ENCODE assay signal across 8 cellular contexts in the genomic region with DNA sequence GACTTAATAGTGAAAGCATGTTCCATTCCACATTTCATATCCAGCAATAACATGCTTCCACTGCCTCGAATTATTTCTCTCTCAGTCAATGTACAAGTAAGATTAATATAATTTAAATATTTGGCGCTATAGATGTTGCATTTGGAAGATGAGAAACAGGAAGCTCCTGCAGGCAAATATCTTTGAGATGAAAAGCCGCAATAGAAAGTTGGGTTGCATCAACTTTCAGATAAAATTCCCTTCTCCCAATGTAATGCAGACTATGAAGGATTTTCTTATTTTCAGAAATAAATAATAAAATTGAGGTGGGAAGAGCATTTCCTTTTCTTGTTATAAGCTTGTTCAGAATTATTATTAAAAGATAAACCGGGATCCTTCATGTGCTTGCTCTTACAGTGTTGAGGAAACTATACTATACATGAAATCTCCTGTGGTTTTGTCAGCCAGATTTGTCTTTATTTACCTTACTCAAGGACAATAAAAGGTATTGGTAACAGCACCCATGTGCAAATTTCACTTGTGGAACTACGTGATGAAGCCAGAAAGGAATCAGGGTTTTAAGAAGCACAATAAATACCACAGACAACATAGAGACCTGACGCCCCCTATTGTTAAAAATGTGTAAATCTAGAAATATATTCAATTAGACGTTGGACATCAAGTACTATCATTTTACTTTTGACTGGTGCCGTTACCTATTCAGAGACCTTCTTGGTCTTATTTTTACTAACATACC.
A peak's percentile ranks its signal among the peaks of the same experiment; 100 is the strongest.
DNase-seq lines count a peak whose midpoint lies in the region; ATAC-seq and TF ChIP-seq lines count a peak whose summit lies in the region.

No MANE protein-coding gene starts in this region.

- no peaks in the 10 kb centered on the region for H3K36me3 ChIP-seq in kidney epithelial cell (ENCODE audit: control insufficient read depth, insufficient read depth, low read length)

- no peak overlapping the region for H3K4me3 ChIP-seq in kidney epithelial cell (ENCODE audit: low read depth, low read length)

- H3K27me3 ChIP-seq in kidney epithelial cell (ENCODE audit: control insufficient read depth, insufficient read depth, low read length) = no peaks in the 10 kb centered on the region

- peak; percentile 39 for TF ChIP-seq CTCF in kidney epithelial cell (IDR thresholded peaks at IDR 0.05; ENCODE audit: insufficient read depth, low read length, poor library complexity, severe bottlenecking)

- ATAC-seq in HG02885 (IDR thresholded peaks at IDR 0.05; ENCODE audit: poor library complexity, unreplicated experiment) (peak; percentile 51), HG03565 (IDR thresholded peaks at IDR 0.05; ENCODE audit: unreplicated experiment) (no peak)

- DNase-seq in CD1c-positive myeloid dendritic cell (ENCODE audit: extremely low spot score) (peak; percentile 15), SW 1271 (lab: John Stamatoyannopoulos, UW) (peak; percentile 1 to 71), kidney epithelial cell (ENCODE audit: low read depth) (no peak), HK-2 (ENCODE audit: unreplicated experiment) (no peak), dedifferentiated amniotic fluid mesenchymal stem cell (ENCODE audit: extremely low spot score) (no peak)
- no peak for DNase-seq in NK-92 treated with Interleukin-12 subunit alpha and Interleukin-12 subunit beta, amount 100 ng/mL, for 24 hours (lab: John Stamatoyannopoulos, UW)

Comparison
In these comparisons a context has a peak if more than half of its experiments do, and no peak if none do; other contexts are left out.
1. DNase-seq: peak in CD1c-positive myeloid dendritic cell (single experiment) and SW 1271 (2 of 2); none in kidney epithelial cell (single experiment), HK-2 (single experiment), dedifferentiated amniotic fluid mesenchymal stem cell (single experiment) and NK-92 treated with Interleukin-12 subunit alpha and Interleukin-12 subunit beta, amount 100 ng/mL, for 24 hours (single experiment).